ENCODE assay signal across 8 cellular contexts in genomic region chr1:8374356-8374755, GRCh38. TPM values are rescaled to one million over a fixed set of nuclear protein-coding genes. Genes with fewer than 3 reads are reported as not detected.
DNase-seq lines count a peak whose midpoint lies in the region; ATAC-seq, FAIRE-seq and TF ChIP-seq lines count a peak whose summit lies in the region.

No MANE protein-coding gene starts in this region.

- H3K4me2 ChIP-seq in H1 (ENCODE audit: insufficient read depth in 1 of 2, low read depth in 2 of 2, low read length in 2 of 2), result 0 out of 4 replicates have a peak overlapping the region, but pooled peaks of 1 of the 2 experiments have one; percentile 3

- H3K27ac Mint-ChIP-seq in naive thymus-derived CD4-positive, alpha-beta T cell, result peak overlapping the region in 7 of 9 donors; percentile 7 to 83 (median 60)

- H3K27me3 Mint-ChIP-seq in naive thymus-derived CD4-positive, alpha-beta T cell, result no peaks in the 10 kb centered on the region

- FAIRE-seq in H1 (lab: Jason Lieb, UNC), result no peak

- H3K9me3 ChIP-seq in cardiac muscle cell (ENCODE audit: low read depth) (no peaks in the 10 kb centered on the region), H1 (ENCODE audit: insufficient read depth in 2 of 2, low read depth in 1 of 2, low read length in 1 of 2) (no peaks in the 10 kb centered on the region), upper lobe of left lung (no peaks in the 10 kb centered on the region), BE2C (no peaks in the 10 kb centered on the region)
- no peaks in the 10 kb centered on the region for H3K9me3 ChIP-seq in naive thymus-derived CD4-positive, alpha-beta T cell (ENCODE audit: control insufficient read depth in 2 of 3, low read length in 3 of 3)

- no peak overlapping the region for H3K9ac ChIP-seq in H1 (replicated peaks in 1 of 4; ENCODE audit: extremely low read depth in 1 of 4, low read depth in 3 of 4, low read length in 3 of 4)

- no peak overlapping the region for H2BK20ac ChIP-seq in H1 (ENCODE audit: low read length)

- H3K36me3 ChIP-seq in cardiac muscle cell (no peaks in the 10 kb centered on the region), H1 (ENCODE audit: control insufficient read depth in 2 of 4, insufficient read depth in 4 of 4, low read length in 3 of 4) (no peaks in the 10 kb centered on the region), upper lobe of left lung (peaks cover 0 to 6% (median 2%) of the 10 kb centered on the region in 4 donors), BE2C (no peaks in the 10 kb centered on the region)
- H3K36me3 ChIP-seq in naive thymus-derived CD4-positive, alpha-beta T cell (ENCODE audit: control insufficient read depth in 2 of 3, insufficient read depth in 3 of 3, low read length in 3 of 3), result peaks cover 0 to 42% (median 0%) of the 10 kb centered on the region in 3 experiments

- no peak overlapping the region for H3K18ac ChIP-seq in H1 (ENCODE audit: extremely low read depth, low read length)

- H4K20me1 ChIP-seq in H1 (replicated peaks in 1 of 2; ENCODE audit: control insufficient read depth in 1 of 2, insufficient read depth in 2 of 2, low read length in 2 of 2), result peaks cover 5 to 15% of the 10 kb centered on the region in 2 experiments

- TF ChIP-seq CTCF in cardiac muscle cell (IDR thresholded peaks at IDR 0.05; ENCODE audit: low read depth, low read length) (no peak), H1 (IDR thresholded peaks at IDR 0.05; ENCODE audit: control extremely low read depth in 1 of 3, insufficient read depth in 1 of 3, low read depth in 1 of 3, low read length in 3 of 3) (no peak), upper lobe of left lung (IDR thresholded peaks at IDR 0.05) (no peak), BE2C (IDR thresholded peaks at IDR 0.05; ENCODE audit: low read depth, low read length) (no peak)

- H3K79me2 ChIP-seq in H1 (ENCODE audit: control insufficient read depth in 1 of 2, insufficient read depth in 2 of 2, low read length in 2 of 2), result peaks cover 0 to 73% of the 10 kb centered on the region in 2 experiments; a peak in 3 of 4 replicates

- H3K14ac ChIP-seq in H1 (ENCODE audit: insufficient read length), result no peak overlapping the region

- CTCF ChIA-PET in H1 (lab: Charles Lee; ENCODE audit: partially characterized antibody), result interaction anchor here (0.5 to 4.8 kb wide), 16 partner anchors 18 to 630 kb away, joined by 3 to 32 read pairs (median 3); no protein-coding TSS in a partner anchor
- CTCF ChIA-PET in naive thymus-derived CD4-positive, alpha-beta T cell (lab: Charles Lee), result interaction anchor here (1.8 kb wide), 1 partner anchor 57 kb away, joined by 7 read pairs; no protein-coding TSS in a partner anchor

- WGBS in H1 (ENCODE audit: extremely low coverage in 1 of 2, insufficient coverage in 1 of 2, insufficient read length in 1 of 2, insufficient replicate concordance in 2 of 2, low coverage in 1 of 2, low lambda C conversion rate in 2 of 2, missing lambda C conversion rate in 1 of 2), 2 experiments, result 92% methylated on average over 5 of the region's 5 CpGs; no CpG with 5 or more reads in 1 of the 2 experiments
- 78 to 82% methylated on average over 5 of the region's 5 CpGs for WGBS in upper lobe of left lung, 2 donors

- H3K23me2 ChIP-seq in H1 (ENCODE audit: low read depth, low read length), result no peaks in the 10 kb centered on the region

- H3K4me3 Mint-ChIP-seq in naive thymus-derived CD4-positive, alpha-beta T cell, result peak overlapping the region in 5 of 10 donors; percentile 10 to 52 (median 40)

- H2BK120ac ChIP-seq in H1 (replicated peaks; ENCODE audit: low read depth, low read length), result no peak overlapping the region

- TF ChIP-seq RAD21 in H1 (IDR thresholded peaks at IDR 0.05 in 1 of 2, conservative IDR thresholded peaks at IDR 0.05 in 1 of 2; ENCODE audit: low read depth in 2 of 2, low read length in 2 of 2), result no peak

- H3K4ac ChIP-seq in H1 (replicated peaks; ENCODE audit: insufficient read length, low read depth, low read length), result no peak overlapping the region

- H2BK15ac ChIP-seq in H1 (ENCODE audit: low read length), result no peak overlapping the region

- no peak overlapping the region for H3K4me3 ChIP-seq in cardiac muscle cell
- H3K4me3 ChIP-seq in H1 (ENCODE audit: extremely low read depth in 1 of 4, insufficient read depth in 2 of 4, low read depth in 3 of 4, low read length in 4 of 4), result no peak overlapping the region
- no peak overlapping the region for H3K4me3 ChIP-seq in naive thymus-derived CD4-positive, alpha-beta T cell (ENCODE audit: low read length)
- H3K4me3 ChIP-seq in upper lobe of left lung, result no peak overlapping the region
- H3K4me3 ChIP-seq in BE2C (ENCODE audit: low read depth, low read length), result no peak overlapping the region

- no peak overlapping the region for H4K91ac ChIP-seq in H1 (replicated peaks; ENCODE audit: insufficient read length, low read length)

- H3K9me3 Mint-ChIP-seq in naive thymus-derived CD4-positive, alpha-beta T cell, result no peaks in the 10 kb centered on the region

- no peak overlapping the region for H4K8ac ChIP-seq in H1 (ENCODE audit: extremely low read depth, insufficient read depth, low read length)

- peaks cover 34 to 93% (median 78%) of the 10 kb centered on the region in 7 donors for H3K4me1 Mint-ChIP-seq in naive thymus-derived CD4-positive, alpha-beta T cell

- H2AK5ac ChIP-seq in H1 (ENCODE audit: low read depth, low read length), result no peak overlapping the region

- peak overlapping the region; percentile 93 for H3K27ac ChIP-seq in cardiac muscle cell
- H3K27ac ChIP-seq in H1 (ENCODE audit: low read depth, low read length), result 0 out of 2 replicates have a peak overlapping the region, but pooled peaks have one; percentile 11
- H3K27ac ChIP-seq in naive thymus-derived CD4-positive, alpha-beta T cell (ENCODE audit: low read depth, low read length), result no peak overlapping the region
- H3K27ac ChIP-seq in upper lobe of left lung, result peak overlapping the region; percentile 72 to 85 (median 79)

- peaks cover 13% of the 10 kb centered on the region; the same call in 1 of the 2 replicates for H3K79me1 ChIP-seq in H1 (ENCODE audit: low read depth, low read length)

- H3K36me3 Mint-ChIP-seq in naive thymus-derived CD4-positive, alpha-beta T cell, result peaks cover 0 to 28% (median 0%) of the 10 kb centered on the region in 5 donors

- H2BK12ac ChIP-seq in H1 (ENCODE audit: low read depth, low read length), result no peak overlapping the region

- H3K23ac ChIP-seq in H1 (ENCODE audit: insufficient read length), result no peak overlapping the region

- peaks cover 76% of the 10 kb centered on the region for H3K4me1 ChIP-seq in cardiac muscle cell (ENCODE audit: low read depth)
- peaks cover 28 to 43% (median 39%) of the 10 kb centered on the region in 4 experiments for H3K4me1 ChIP-seq in H1 (replicated peaks in 1 of 4; ENCODE audit: control insufficient read depth in 3 of 4, insufficient read depth in 4 of 4, low read length in 3 of 4)
- H3K4me1 ChIP-seq in naive thymus-derived CD4-positive, alpha-beta T cell (ENCODE audit: control insufficient read depth in 2 of 2, insufficient read depth in 2 of 2, low read length in 2 of 2), result peaks cover 9 to 23% of the 10 kb centered on the region in 2 donors
- peaks cover 67 to 81% (median 76%) of the 10 kb centered on the region in 4 donors for H3K4me1 ChIP-seq in upper lobe of left lung
- H3K4me1 ChIP-seq in BE2C, result peaks cover 7% of the 10 kb centered on the region; the same call in 1 of the 2 replicates

- no peak for TF ChIP-seq POLR2A in H1 (IDR thresholded peaks at IDR 0.05; ENCODE audit: control extremely low read depth in 1 of 2, low read depth in 2 of 2, low read length in 2 of 2)
- TF ChIP-seq POLR2A in upper lobe of left lung (IDR thresholded peaks at IDR 0.05), result no peak

- intact Hi-C loops in cardiac septum (cut with DNase I), result loop anchor here (5.0 kb wide), 2 partner anchors 33 to 153 kb away; no protein-coding TSS in a partner anchor
- intact Hi-C loops in naive thymus-derived CD4-positive, alpha-beta T cell (cut with micrococcal nuclease), result no loop called here

- H3K27me3 ChIP-seq in cardiac muscle cell (no peaks in the 10 kb centered on the region), H1 (replicated peaks in 1 of 4; ENCODE audit: control insufficient read depth in 3 of 4, extremely low read depth in 1 of 4, insufficient read depth in 3 of 4, low read length in 3 of 4) (no peaks in the 10 kb centered on the region), upper lobe of left lung (no peaks in the 10 kb centered on the region), BE2C (no peaks in the 10 kb centered on the region)
- no peaks in the 10 kb centered on the region for H3K27me3 ChIP-seq in naive thymus-derived CD4-positive, alpha-beta T cell (ENCODE audit: control insufficient read depth in 2 of 2, insufficient read depth in 2 of 2, low read length in 2 of 2)

- H4K5ac ChIP-seq in H1 (ENCODE audit: insufficient read length, low read depth, low read length), result peak overlapping the region; percentile 10

- no peak overlapping the region for H2AFZ ChIP-seq in H1 (ENCODE audit: low read length)

- ATAC-seq in naive thymus-derived CD4-positive, alpha-beta T cell, result no peak
- ATAC-seq in upper lobe of left lung (ENCODE audit: low FRiP score in 2 of 2) (peak in 1 of 2 donors; percentile 6), GM19035 (IDR thresholded peaks at IDR 0.05; ENCODE audit: unreplicated experiment) (no peak), HG02798 (IDR thresholded peaks at IDR 0.05; ENCODE audit: poor library complexity, unreplicated experiment) (no peak)

- no peak overlapping the region for H2BK5ac ChIP-seq in H1 (ENCODE audit: low read depth, low read length)

- TF ChIP-seq EP300 in H1 (IDR thresholded peaks at IDR 0.05; ENCODE audit: borderline replicate concordance in 1 of 2, low read depth in 2 of 2, low read length in 2 of 2) (no peak), upper lobe of left lung (IDR thresholded peaks at IDR 0.05) (no peak)

- H3K56ac ChIP-seq in H1 (replicated peaks; ENCODE audit: insufficient read length, low read depth, low read length), result no peak overlapping the region

- POLR2A ChIA-PET in H1 (lab: Charles Lee; ENCODE audit: partially characterized antibody), result no interaction called here
- POLR2A ChIA-PET in naive thymus-derived CD4-positive, alpha-beta T cell (lab: Charles Lee), result no interaction called here

- DNase-seq in cardiac muscle cell (ENCODE audit: low read depth in 1 of 2, low spot score in 1 of 2), result no peak
- no peak for DNase-seq in cardiac septum (ENCODE audit: low spot score)
- DNase-seq in H1 (ENCODE audit: low read depth in 1 of 2, low spot score in 2 of 2), result no peak
- no peak for DNase-seq in naive thymus-derived CD4-positive, alpha-beta T cell
- DNase-seq in upper lobe of left lung, result no peak
- no peak for DNase-seq in BE2C

RNA-seq across cellular contexts. Expression of gene SLC45A1, which starts 56.4 kb away (rescaled TPM):
- total RNA-seq in cardiac muscle cell, result 0.28 and 0.42 TPM in 2 replicates
- 0.34 and 0.79 TPM in 2 replicates for polyA plus RNA-seq in cardiac muscle cell
- 1.8 TPM for total RNA-seq in cardiac septum
- total RNA-seq in H1 (2021; fragmentation: NEBNext Ultra II Directional; extraction: Animal tissue kit (Norgen Biotek cat#: 25700)), result 1.6 and 1.7 TPM in 2 replicates
- 1.0 and 1.6 TPM in 2 replicates for polyA plus RNA-seq in H1 (2011; rRNA removed)
- 0.96 TPM for polyA plus RNA-seq in H1 (2011; cell fraction: cytosol; rRNA removed)
- polyA plus RNA-seq in H1 (2011; cell fraction: nucleus; rRNA removed), result 1.5 TPM
- polyA plus RNA-seq in H1 (2012, experiment 1 of 2), result 1.6 to 2.1 TPM (median 1.8 TPM) in 4 replicates
- 1.8 TPM for polyA plus RNA-seq in H1 (2012, experiment 2 of 2)
- 2.7 TPM for polyA plus RNA-seq in H1 (2013, experiment 1 of 2)
- polyA plus RNA-seq in H1 (2013, experiment 2 of 2), result 3.0 TPM
- 0.32 and 1.1 TPM in 2 replicates for polyA minus RNA-seq in H1 (2011; rRNA and poly(A)+ RNA removed)
- polyA minus RNA-seq in H1 (2011; cell fraction: cytosol; rRNA and poly(A)+ RNA removed), result not detected
- 1.2 TPM for polyA minus RNA-seq in H1 (2011; cell fraction: nucleus; rRNA and poly(A)+ RNA removed)
- 1 to 10 TPM in 4 of 5 experiments, under 1 TPM in 1; 0.15 to 1.5 (median 1.3) TPM for total RNA-seq in naive thymus-derived CD4-positive, alpha-beta T cell
- polyA plus RNA-seq in naive thymus-derived CD4-positive, alpha-beta T cell, result under 1 TPM; 0.55 to 0.91 TPM
- 1 to 10 TPM in 2 of 6 donors, under 1 TPM in 2, not detected in 2; 0.91 to 1.4 (median 1.0) TPM for total RNA-seq in upper lobe of left lung
- polyA plus RNA-seq in BE2C (2012; ENCODE audit: insufficient read depth, insufficient read length, low read depth), result 0.96 TPM
